ENCODE assay signal across 15 cellular contexts in genomic region chr19:55229789-55230182, GRCh38. TPM values are rescaled to one million over a fixed set of nuclear protein-coding genes. Genes with fewer than 3 reads are reported as not detected.
"Had no signal": no experiment of that assay in that cellular context is flagged by ENCODE, and none has a peak within 500 bp of the region (broad histone marks: within the 10 kb centered on the region; RNA-seq: fewer than 3 reads in every experiment).

No MANE protein-coding gene starts in this region.

- H3K9me3 ChIP-seq: body of pancreas, esophagus muscularis mucosa, neutrophil, transverse colon had no signal

- H3K27ac ChIP-seq: body of pancreas, esophagus muscularis mucosa, neutrophil, transverse colon had no signal

- H3K9me3 Mint-ChIP-seq: activated naive CD4-positive, alpha-beta T cell treated with anti-CD3 and anti-CD28 coated beads for 36 hours; activated T-helper 17 cell treated with anti-CD3 and anti-CD28 coated beads, Interleukin-2, amount 50 U/mL, for 72 hours; mesothelial cell of epicardium; naive B cell; T-helper 2 cell treated with Interferon-gamma antibody and Interleukin-4, amounts not matched to agents 5 μg/mL and 100 μg/mL, for 36 hours had no signal

- H3K4me3 Mint-ChIP-seq: activated naive CD4-positive, alpha-beta T cell treated with anti-CD3 and anti-CD28 coated beads for 36 hours; activated T-helper 17 cell treated with anti-CD3 and anti-CD28 coated beads, Interleukin-2, amount 50 U/mL, for 72 hours; mesothelial cell of epicardium; naive B cell; T-helper 2 cell treated with Interferon-gamma antibody and Interleukin-4, amounts not matched to agents 5 μg/mL and 100 μg/mL, for 36 hours had no signal

- H3K4me2 ChIP-seq: smooth muscle cell had no signal

- H3K27ac Mint-ChIP-seq: activated naive CD4-positive, alpha-beta T cell treated with anti-CD3 and anti-CD28 coated beads for 36 hours; activated T-helper 17 cell treated with anti-CD3 and anti-CD28 coated beads, Interleukin-2, amount 50 U/mL, for 72 hours; mesothelial cell of epicardium; T-helper 2 cell treated with Interferon-gamma antibody and Interleukin-4, amounts not matched to agents 5 μg/mL and 100 μg/mL, for 36 hours had no signal

- H3K4me3 ChIP-seq: body of pancreas, dorsolateral prefrontal cortex, esophagus muscularis mucosa, smooth muscle cell, transverse colon had no signal

- H3K4me1 ChIP-seq: body of pancreas had no signal

- DNase-seq: activated CD4-positive, alpha-beta T cell treated with anti-CD3 and anti-CD28 coated beads, Interleukin-2, amount 50 U/mL, for 1 hour; activated naive CD4-positive, alpha-beta T cell treated with anti-CD3 and anti-CD28 coated beads for 36 hours; activated T-cell treated with anti-CD3 and anti-CD28 coated beads for 4 hours; body of pancreas; dorsolateral prefrontal cortex; naive B cell; SW 1271; transverse colon had no signal

- H3K27me3 Mint-ChIP-seq: activated T-helper 17 cell treated with anti-CD3 and anti-CD28 coated beads, Interleukin-2, amount 50 U/mL, for 72 hours; naive B cell had no signal

- ATAC-seq: activated T-helper 17 cell treated with anti-CD3 and anti-CD28 coated beads, Interleukin-2, amount 50 U/mL, for 72 hours; body of pancreas had no signal

- H3K27me3 ChIP-seq: body of pancreas, dorsolateral prefrontal cortex, esophagus muscularis mucosa, neutrophil, transverse colon had no signal

RNA-seq across cellular contexts. Expression of gene PTPRH, which starts 20.5 kb away (rescaled TPM):
- total RNA-seq: activated CD8-positive, alpha-beta memory T cell treated with anti-CD3 and anti-CD28 coated beads for 36 hours; activated naive CD4-positive, alpha-beta T cell treated with anti-CD3 and anti-CD28 coated beads for 36 hours; activated T-helper 17 cell treated with anti-CD3 and anti-CD28 coated beads, Interleukin-2, amount 50 U/mL, for 72 hours had no signal
- polyA plus RNA-seq: smooth muscle cell had no signal

RNA-seq across cellular contexts. Expression of gene SYT5, which starts 49.7 kb away (rescaled TPM):
- total RNA-seq: activated CD8-positive, alpha-beta memory T cell treated with anti-CD3 and anti-CD28 coated beads for 36 hours; activated naive CD4-positive, alpha-beta T cell treated with anti-CD3 and anti-CD28 coated beads for 36 hours; activated T-helper 17 cell treated with anti-CD3 and anti-CD28 coated beads, Interleukin-2, amount 50 U/mL, for 72 hours; smooth muscle cell had no signal
- polyA plus RNA-seq: smooth muscle cell had no signal
